Comparison of ENCODE assay signal across 1 cellular context in the genomic region with DNA sequence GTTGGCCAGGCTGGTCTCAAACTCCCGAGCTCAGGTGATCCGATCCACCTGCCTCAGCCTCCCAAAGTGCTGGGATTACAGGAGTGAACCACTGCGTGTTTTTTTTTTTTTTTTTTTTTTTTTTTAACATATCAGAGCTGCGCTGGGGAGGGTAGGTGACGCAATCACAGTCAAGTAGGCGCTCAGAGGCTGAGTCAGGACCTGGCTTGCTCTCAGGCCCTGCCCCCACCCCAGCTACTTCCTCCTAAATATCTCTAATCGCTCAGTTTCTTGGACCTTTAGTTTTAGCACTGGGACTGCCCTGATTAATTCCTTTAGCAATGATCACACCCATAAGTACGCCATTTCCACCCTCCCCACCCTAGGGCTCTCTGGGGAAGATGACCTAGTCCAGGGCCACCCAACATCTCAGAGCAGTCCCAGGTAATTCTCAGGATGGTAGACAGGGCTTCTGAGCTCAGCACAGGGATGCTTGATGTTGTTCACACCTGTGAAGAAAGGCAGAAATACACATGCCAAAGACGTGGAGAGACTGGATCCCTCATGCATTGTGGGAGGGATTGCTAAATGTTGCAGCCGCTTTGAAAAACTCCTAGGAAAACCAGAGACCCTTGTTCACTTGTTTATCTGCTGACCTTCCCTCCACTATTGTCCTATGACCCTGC.
TF ChIP-seq lines count a peak whose summit lies in the region.

No MANE protein-coding gene starts in this region.

TF ChIP-seq in K562, 482 proteins besides CTCF, POLR2A, EP300 and RAD21 (continued from another document and continues in another):
- TF ChIP-seq MYC (IDR thresholded peaks at IDR 0.05; ENCODE audit: low read depth, low read length) (0 out of 2 replicates have a peak, but pooled peaks have one; percentile 17), MYC (CRISPR knock-in tag; IDR thresholded peaks at IDR 0.05; ENCODE audit: borderline replicate concordance, low read depth) (no peak), PML (IDR thresholded peaks at IDR 0.05; ENCODE audit: low read length) (no peak), STAG1 (CRISPR knock-in tag; IDR thresholded peaks at IDR 0.05; ENCODE audit: borderline replicate concordance) (no peak), ZNF354B (CRISPR knock-in tag; IDR thresholded peaks at IDR 0.05) (no peak), ZNF699 (CRISPR knock-in tag; IDR thresholded peaks at IDR 0.05; ENCODE audit: insufficient replicate concordance) (no peak), PCBP1 (IDR thresholded peaks at IDR 0.05; ENCODE audit: low read depth, low read length, poor library complexity, severe bottlenecking) (no peak), JUND (IDR thresholded peaks at IDR 0.05; ENCODE audit: borderline replicate concordance, low read depth, low read length) (peak; percentile 93), JUND (tag; IDR thresholded peaks at IDR 0.05; ENCODE audit: borderline replicate concordance, low read depth, low read length) (peak; percentile 79; the same call in 1 of the 3 replicates), ERF (CRISPR knock-in tag; IDR thresholded peaks at IDR 0.05) (no peak), SREBF2 (CRISPR knock-in tag; IDR thresholded peaks at IDR 0.05) (no peak), SMAD4 (CRISPR knock-in tag; conservative IDR thresholded peaks at IDR 0.05) (no peak; the same call in none of the 2 replicates), ETV5 (CRISPR knock-in tag; IDR thresholded peaks at IDR 0.05; ENCODE audit: low read depth) (0 out of 2 replicates have a peak, but pooled peaks have one; percentile 47), MGA (IDR thresholded peaks at IDR 0.05) (peak; percentile 76), PHB2 (IDR thresholded peaks at IDR 0.05; ENCODE audit: low read depth) (no peak), ZC3H11A (IDR thresholded peaks at IDR 0.05; ENCODE audit: low read depth, low read length) (no peak), PRMT5 (CRISPR knock-in tag; IDR thresholded peaks at IDR 0.05) (no peak), TRIM24 (IDR thresholded peaks at IDR 0.05) (peak; percentile 69 to 86; a peak in 3 of 4 replicates), GTF2A2 (tag; IDR thresholded peaks at IDR 0.05) (no peak), BMI1 (IDR thresholded peaks at IDR 0.05; ENCODE audit: low read length) (no peak), MAZ (CRISPR knock-in tag; conservative IDR thresholded peaks at IDR 0.05 in 1 of 2, IDR thresholded peaks at IDR 0.05 in 1 of 2) (peak in 1 of 2 experiments; percentile 44; a peak in 2 of 4 replicates), E2F5 (CRISPR knock-in tag; IDR thresholded peaks at IDR 0.05) (no peak), ZNF175 (CRISPR knock-in tag; IDR thresholded peaks at IDR 0.05; ENCODE audit: low read depth) (no peak), ZNF384 (IDR thresholded peaks at IDR 0.05; ENCODE audit: low read depth, low read length) (peak; percentile 94), SMARCE1 (IDR thresholded peaks at IDR 0.05) (peak; percentile 54; the same call in 1 of the 2 replicates), IRF9 (tag; IDR thresholded peaks at IDR 0.05) (peak; percentile 86), ATF1 (CRISPR knock-in tag; IDR thresholded peaks at IDR 0.05) (no peak), ATF1 (tag; IDR thresholded peaks at IDR 0.05) (peak; percentile 72), ZNF174 (CRISPR knock-in tag; IDR thresholded peaks at IDR 0.05) (no peak)
- TF ChIP-seq, protein P1, sequence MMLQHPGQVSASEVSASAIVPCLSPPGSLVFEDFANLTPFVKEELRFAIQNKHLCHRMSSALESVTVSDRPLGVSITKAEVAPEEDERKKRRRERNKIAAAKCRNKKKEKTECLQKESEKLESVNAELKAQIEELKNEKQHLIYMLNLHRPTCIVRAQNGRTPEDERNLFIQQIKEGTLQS (IDR thresholded peaks at IDR 0.05): peak; percentile 98
- TF ChIP-seq, protein P1 (CRISPR knock-in tag; conservative IDR thresholded peaks at IDR 0.05): no peak
- TF ChIP-seq, protein P2, sequence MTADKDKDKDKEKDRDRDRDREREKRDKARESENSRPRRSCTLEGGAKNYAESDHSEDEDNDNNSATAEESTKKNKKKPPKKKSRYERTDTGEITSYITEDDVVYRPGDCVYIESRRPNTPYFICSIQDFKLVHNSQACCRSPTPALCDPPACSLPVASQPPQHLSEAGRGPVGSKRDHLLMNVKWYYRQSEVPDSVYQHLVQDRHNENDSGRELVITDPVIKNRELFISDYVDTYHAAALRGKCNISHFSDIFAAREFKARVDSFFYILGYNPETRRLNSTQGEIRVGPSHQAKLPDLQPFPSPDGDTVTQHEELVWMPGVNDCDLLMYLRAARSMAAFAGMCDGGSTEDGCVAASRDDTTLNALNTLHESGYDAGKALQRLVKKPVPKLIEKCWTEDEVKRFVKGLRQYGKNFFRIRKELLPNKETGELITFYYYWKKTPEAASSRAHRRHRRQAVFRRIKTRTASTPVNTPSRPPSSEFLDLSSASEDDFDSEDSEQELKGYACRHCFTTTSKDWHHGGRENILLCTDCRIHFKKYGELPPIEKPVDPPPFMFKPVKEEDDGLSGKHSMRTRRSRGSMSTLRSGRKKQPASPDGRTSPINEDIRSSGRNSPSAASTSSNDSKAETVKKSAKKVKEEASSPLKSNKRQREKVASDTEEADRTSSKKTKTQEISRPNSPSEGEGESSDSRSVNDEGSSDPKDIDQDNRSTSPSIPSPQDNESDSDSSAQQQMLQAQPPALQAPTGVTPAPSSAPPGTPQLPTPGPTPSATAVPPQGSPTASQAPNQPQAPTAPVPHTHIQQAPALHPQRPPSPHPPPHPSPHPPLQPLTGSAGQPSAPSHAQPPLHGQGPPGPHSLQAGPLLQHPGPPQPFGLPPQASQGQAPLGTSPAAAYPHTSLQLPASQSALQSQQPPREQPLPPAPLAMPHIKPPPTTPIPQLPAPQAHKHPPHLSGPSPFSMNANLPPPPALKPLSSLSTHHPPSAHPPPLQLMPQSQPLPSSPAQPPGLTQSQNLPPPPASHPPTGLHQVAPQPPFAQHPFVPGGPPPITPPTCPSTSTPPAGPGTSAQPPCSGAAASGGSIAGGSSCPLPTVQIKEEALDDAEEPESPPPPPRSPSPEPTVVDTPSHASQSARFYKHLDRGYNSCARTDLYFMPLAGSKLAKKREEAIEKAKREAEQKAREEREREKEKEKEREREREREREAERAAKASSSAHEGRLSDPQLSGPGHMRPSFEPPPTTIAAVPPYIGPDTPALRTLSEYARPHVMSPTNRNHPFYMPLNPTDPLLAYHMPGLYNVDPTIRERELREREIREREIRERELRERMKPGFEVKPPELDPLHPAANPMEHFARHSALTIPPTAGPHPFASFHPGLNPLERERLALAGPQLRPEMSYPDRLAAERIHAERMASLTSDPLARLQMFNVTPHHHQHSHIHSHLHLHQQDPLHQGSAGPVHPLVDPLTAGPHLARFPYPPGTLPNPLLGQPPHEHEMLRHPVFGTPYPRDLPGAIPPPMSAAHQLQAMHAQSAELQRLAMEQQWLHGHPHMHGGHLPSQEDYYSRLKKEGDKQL (CRISPR knock-in tag; IDR thresholded peaks at IDR 0.05; ENCODE audit: borderline replicate concordance): no peak
- TF ChIP-seq, protein P3, sequence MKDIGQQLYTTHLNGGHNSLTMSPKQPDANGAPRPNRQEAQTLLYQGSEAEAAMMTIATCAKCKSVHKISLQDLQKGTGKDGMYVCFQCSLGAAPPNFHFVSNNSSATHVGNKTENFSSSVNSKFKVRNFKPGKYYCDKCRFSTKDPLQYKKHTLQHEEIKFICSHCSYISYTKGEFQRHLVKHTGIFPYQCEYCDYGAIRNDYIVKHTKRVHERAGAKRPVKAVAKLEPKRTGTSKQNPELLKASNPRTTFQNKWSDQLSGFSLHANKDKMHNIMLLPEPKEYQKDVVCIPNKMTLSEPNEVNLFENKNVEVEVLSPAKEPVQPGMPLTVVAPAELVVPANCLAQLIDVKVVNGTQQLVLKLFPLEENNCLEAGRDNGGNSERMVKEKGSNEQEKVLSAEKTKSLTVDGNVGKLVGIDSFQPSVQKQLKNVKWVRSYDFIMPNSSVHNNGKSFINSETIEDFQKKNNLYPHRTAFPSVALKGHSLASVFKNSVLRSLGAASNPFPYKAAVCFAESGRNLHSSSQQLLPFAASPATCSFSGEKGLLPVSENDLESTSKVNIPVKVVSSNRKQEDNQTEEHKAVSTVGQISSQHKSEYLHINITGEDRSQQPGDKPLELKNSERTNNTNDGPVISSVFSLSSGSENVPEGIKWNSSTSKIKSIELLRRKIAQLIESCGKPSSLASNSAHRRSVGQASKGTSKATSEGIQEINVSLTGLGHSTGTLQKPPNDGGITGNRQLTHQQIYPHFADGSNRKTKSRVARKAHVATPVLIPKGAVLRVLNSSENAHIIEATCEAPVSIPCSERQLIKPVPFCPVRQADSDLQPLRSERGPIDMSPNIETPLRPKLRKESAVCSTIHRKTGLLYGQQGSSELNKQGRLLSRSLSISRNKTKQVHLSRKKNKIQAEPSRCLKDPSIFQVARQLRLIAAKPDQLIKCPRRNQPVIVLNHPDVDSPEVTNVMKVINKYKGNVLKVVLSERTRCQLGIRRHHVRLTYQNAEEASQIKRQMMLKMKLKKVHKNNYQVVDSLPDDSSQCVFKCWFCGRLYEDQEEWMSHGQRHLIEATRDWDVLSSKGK (CRISPR knock-in tag; IDR thresholded peaks at IDR 0.05): no peak
